20 cellular contexts compared by ENCODE assay signal in genomic region chr1:100343897-100344296, GRCh38. TPM values are rescaled to one million over a fixed set of nuclear protein-coding genes. Genes with fewer than 3 reads are reported as not detected.
DNase-seq lines count a peak whose midpoint lies in the region; ATAC-seq and TF ChIP-seq lines count a peak whose summit lies in the region.
"Had no signal": no experiment of that assay in that cellular context is flagged by ENCODE, and none has a peak within 500 bp of the region (broad histone marks: within the 10 kb centered on the region; RNA-seq: fewer than 3 reads in every experiment).

No MANE protein-coding gene starts in this region.

- no peak for TF ChIP-seq POLR2A in right lobe of liver (IDR thresholded peaks at IDR 0.05)

- H3K36me3 Mint-ChIP-seq in WTC11, result no peaks in the 10 kb centered on the region

- no peak overlapping the region for H3K4me3 Mint-ChIP-seq in WTC11
- H3K4me3 Mint-ChIP-seq: CD8-positive, alpha-beta memory T cell had no signal

- POLR2A ChIA-PET in WTC11 (lab: Charles Lee), result no interaction called here

- ATAC-seq in Right ventricle myocardium inferior (peak; percentile 46), WTC11 (peak; percentile 88), right lobe of liver (peak; percentile 54 to 71 (median 58)), HG03159 (IDR thresholded peaks at IDR 0.05; ENCODE audit: unreplicated experiment) (no peak), GM18517 (IDR thresholded peaks at IDR 0.05; ENCODE audit: unreplicated experiment) (no peak)
- ATAC-seq: HCT116, Panc1 had no signal

- H3K4me1 Mint-ChIP-seq in WTC11, result peaks cover 4% of the 10 kb centered on the region
- H3K4me1 Mint-ChIP-seq: CD8-positive, alpha-beta memory T cell had no signal

- H3K27ac Mint-ChIP-seq in WTC11, result peak overlapping the region; percentile 15; the same call in 1 of the 2 replicates
- H3K27ac Mint-ChIP-seq: CD8-positive, alpha-beta memory T cell had no signal

- no peak overlapping the region for H3K9ac ChIP-seq in smooth muscle cell (ENCODE audit: low read depth)
- H3K9ac ChIP-seq: BLaER1 had no signal

- H3K4me1 ChIP-seq in left ventricle myocardium inferior (no peaks in the 10 kb centered on the region), right lobe of liver (peaks cover 0 to 9% (median 0%) of the 10 kb centered on the region in 4 donors), smooth muscle cell (ENCODE audit: low read depth) (no peaks in the 10 kb centered on the region)

- H3K27me3 ChIP-seq in left ventricle myocardium inferior (ENCODE audit: low read depth) (no peaks in the 10 kb centered on the region), right lobe of liver (no peaks in the 10 kb centered on the region), smooth muscle cell (ENCODE audit: low read depth) (no peaks in the 10 kb centered on the region)
- H3K27me3 ChIP-seq: BLaER1 had no signal

- no peak overlapping the region for H2AFZ ChIP-seq in smooth muscle cell (ENCODE audit: low read depth)

- no peaks in the 10 kb centered on the region for H3F3A ChIP-seq in smooth muscle cell (ENCODE audit: low read depth)

- H3K4me2 ChIP-seq in smooth muscle cell, result no peak overlapping the region
- H3K4me2 ChIP-seq: BLaER1 had no signal

- CTCF ChIA-PET in WTC11 (lab: Charles Lee), result interaction anchor here (1.1 kb wide), 1 partner anchor 115 kb away, joined by 3 read pairs; no protein-coding TSS in a partner anchor

- H3K27me3 Mint-ChIP-seq in WTC11 (ENCODE audit: low read depth), result no peaks in the 10 kb centered on the region

- H4K20me1 ChIP-seq in smooth muscle cell (ENCODE audit: low read depth), result no peaks in the 10 kb centered on the region
- H4K20me1 ChIP-seq: BLaER1 had no signal

- DNase-seq in Right ventricle myocardium inferior (ENCODE audit: missing footprints) (no peak), left ventricle myocardium inferior (no peak), WTC11 (ENCODE audit: low spot score) (no peak), right lobe of liver (no peak), smooth muscle cell (lab: John Stamatoyannopoulos, UW; ENCODE audit: unreplicated experiment) (no peak)
- no peak for DNase-seq in activated CD8-positive, alpha-beta memory T cell treated with anti-CD3 and anti-CD28 coated beads, Interleukin-2, amount 50 U/mL, for 4 hours
- DNase-seq: 8988T; CD8-positive, alpha-beta memory T cell; DMS79; NCI-H1436; NCI-H2029 treated with DMSO at 0.1 percent for 48 hours; NCI-H510A; NCI-H774 had no signal

- H3K36me3 ChIP-seq in left ventricle myocardium inferior (no peaks in the 10 kb centered on the region), right lobe of liver (no peaks in the 10 kb centered on the region), smooth muscle cell (ENCODE audit: low read depth) (no peaks in the 10 kb centered on the region)
- H3K36me3 ChIP-seq: BLaER1 had no signal

- H3K4me3 ChIP-seq in left ventricle myocardium inferior, result no peak overlapping the region
- H3K4me3 ChIP-seq in right lobe of liver, result no peak overlapping the region
- H3K4me3 ChIP-seq in smooth muscle cell, result no peak overlapping the region
- H3K4me3 ChIP-seq: BLaER1, SK-N-MC had no signal

- H3K9me3 Mint-ChIP-seq in WTC11, result no peaks in the 10 kb centered on the region
- H3K9me3 Mint-ChIP-seq: CD8-positive, alpha-beta memory T cell had no signal

- intact Hi-C loops in Right ventricle myocardium inferior (cut with DNase I), result no loop called here
- intact Hi-C loops in left ventricle myocardium inferior (cut with micrococcal nuclease), result no loop called here
- intact Hi-C loops in right lobe of liver (cut with DNase I), result no loop called here

- no peaks in the 10 kb centered on the region for H3K79me2 ChIP-seq in smooth muscle cell (ENCODE audit: low read depth)

- H3K27ac ChIP-seq in left ventricle myocardium inferior (replicated peaks), result no peak overlapping the region
- H3K27ac ChIP-seq in right lobe of liver, result no peak overlapping the region
- H3K27ac ChIP-seq in smooth muscle cell (ENCODE audit: low read depth), result no peak overlapping the region
- H3K27ac ChIP-seq: BLaER1, HL-60, SK-N-MC had no signal

- TF ChIP-seq CTCF in left ventricle myocardium inferior (IDR thresholded peaks at IDR 0.05; ENCODE audit: borderline replicate concordance), result no peak
- TF ChIP-seq CTCF in WTC11 (IDR thresholded peaks at IDR 0.05), result no peak
- no peak for TF ChIP-seq CTCF in right lobe of liver (IDR thresholded peaks at IDR 0.05)
- TF ChIP-seq CTCF in smooth muscle cell (IDR thresholded peaks at IDR 0.05; ENCODE audit: borderline replicate concordance, insufficient read depth, poor library complexity, severe bottlenecking), result no peak

- 58% methylated on average over 3 of the region's 3 CpGs for WGBS in right lobe of liver (ENCODE audit: insufficient coverage, low coverage, low lambda C conversion rate, missing lambda C conversion rate)
- WGBS in smooth muscle cell (ENCODE audit: low lambda C conversion rate), result 83% methylated on average over 3 of the region's 3 CpGs

- H3K9me3 ChIP-seq in left ventricle myocardium inferior (replicated peaks), result peaks cover 4% of the 10 kb centered on the region
- no peaks in the 10 kb centered on the region for H3K9me3 ChIP-seq in right lobe of liver
- H3K9me3 ChIP-seq in smooth muscle cell (replicated peaks; ENCODE audit: low read depth), result no peaks in the 10 kb centered on the region
- H3K9me3 ChIP-seq: BLaER1 had no signal

TF ChIP-seq in WTC11, 78 proteins besides CTCF, POLR2A, EP300 and RAD21:
- TF ChIP-seq ZNF317 (CRISPR knock-in tag; IDR thresholded peaks at IDR 0.05; ENCODE audit: borderline replicate concordance, low read depth) (no peak), MYBL2 (CRISPR knock-in tag; IDR thresholded peaks at IDR 0.05) (no peak), ZNF263 (CRISPR knock-in tag; IDR thresholded peaks at IDR 0.05; ENCODE audit: low read depth) (no peak), CREM (CRISPR knock-in tag; IDR thresholded peaks at IDR 0.05) (no peak), ZNF425 (CRISPR knock-in tag; conservative IDR thresholded peaks at IDR 0.05) (no peak), ZBTB21 (CRISPR knock-in tag; IDR thresholded peaks at IDR 0.05; ENCODE audit: borderline replicate concordance) (no peak), FOXP1 (CRISPR knock-in tag; IDR thresholded peaks at IDR 0.05; ENCODE audit: borderline replicate concordance) (no peak), KAT7 (CRISPR knock-in tag; IDR thresholded peaks at IDR 0.05; ENCODE audit: borderline replicate concordance) (no peak), ZSCAN18 (CRISPR knock-in tag; IDR thresholded peaks at IDR 0.05) (no peak), OVOL2 (CRISPR knock-in tag; IDR thresholded peaks at IDR 0.05; ENCODE audit: borderline replicate concordance) (no peak)

RNA-seq across cellular contexts. Expression of gene CDC14A, which starts 8.4 kb away (rescaled TPM):
- total RNA-seq in Right ventricle myocardium inferior (2.7 TPM), left ventricle myocardium inferior (2.4 TPM), WTC11 (2021) (8.7 to 11.1 TPM (median 10.3 TPM) in 3 replicates), right lobe of liver (1 to 10 TPM; 1.1 to 3.3 (median 1.6) TPM), smooth muscle cell (8.1 and 15.9 TPM in 2 replicates)
- 2.8 and 9.1 TPM in 2 replicates for polyA plus RNA-seq in smooth muscle cell

Comparison
In these comparisons a context has a peak if more than half of its experiments do, and no peak if none do; other contexts are left out.
1. ATAC-seq: peak in Right ventricle myocardium inferior (single experiment), WTC11 (single experiment) and right lobe of liver (4 of 4); none in HG03159 (single experiment) and GM18517 (single experiment).